ENCODE assay signal across 12 cellular contexts in the genomic region with DNA sequence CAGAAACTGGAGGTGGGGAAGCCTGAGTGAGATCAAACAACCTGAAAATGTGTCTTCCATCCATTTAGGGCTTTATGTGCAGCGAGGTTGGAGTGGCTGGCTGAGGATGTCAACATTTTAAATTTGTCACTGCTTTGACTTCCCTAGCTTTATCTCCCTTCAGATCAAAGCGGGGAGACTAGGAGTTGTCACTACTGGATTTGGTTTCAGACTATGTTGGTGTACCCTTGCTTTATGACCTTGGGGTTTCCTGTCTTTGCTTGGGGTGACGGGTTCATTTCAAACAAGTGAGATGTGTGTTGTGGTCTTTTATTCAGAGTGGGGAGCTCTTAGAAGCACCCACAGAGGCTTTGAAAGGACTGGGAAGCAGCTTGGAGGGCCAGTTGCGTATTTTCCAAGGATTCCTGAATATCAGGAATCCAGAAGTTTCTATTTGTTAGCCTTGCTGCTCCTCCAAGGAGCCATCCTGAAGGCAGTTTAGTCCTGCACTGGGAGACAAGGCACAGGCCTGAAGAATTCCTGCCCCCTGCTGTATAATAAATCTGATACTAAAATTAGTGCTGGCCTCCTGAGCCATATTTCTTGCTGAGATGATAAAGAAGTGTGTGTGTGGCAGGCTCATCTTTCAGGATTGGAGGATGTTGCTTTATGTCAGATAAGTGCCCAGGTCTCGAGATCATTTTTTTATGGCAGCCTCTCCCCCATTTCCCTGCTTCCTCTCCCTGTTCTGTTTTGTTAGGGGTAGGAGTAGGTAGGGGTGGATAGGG. TPM values are rescaled to one million over a fixed set of nuclear protein-coding genes. Genes with fewer than 3 reads are reported as not detected.
DNase-seq lines count a peak whose midpoint lies in the region; ATAC-seq and TF ChIP-seq lines count a peak whose summit lies in the region.
"Had no signal": no experiment of that assay in that cellular context is flagged by ENCODE, and none has a peak within 500 bp of the region (broad histone marks: within the 10 kb centered on the region; RNA-seq: fewer than 3 reads in every experiment).

No MANE protein-coding gene starts in this region.

- H3K27ac ChIP-seq in gastrocnemius medialis: peak overlapping the region; percentile 85 to 92 (median 88)
- H3K27ac ChIP-seq: esophagus muscularis mucosa had no signal

- no peak overlapping the region for H3K4me3 ChIP-seq in gastrocnemius medialis
- H3K4me3 ChIP-seq: esophagus muscularis mucosa had no signal

- H3K27ac Mint-ChIP-seq in activated T-cell treated with anti-CD3 and anti-CD28 coated beads, Interleukin-2, amount 50 U/mL, for 24 hours: peak overlapping the region; percentile 70

- in situ Hi-C loops in gastrocnemius medialis (cut with MboI; ENCODE audit: low sequenced_read_pairs in 4 of 4): no loop called here

- H3K27me3 ChIP-seq in gastrocnemius medialis: no peaks in the 10 kb centered on the region
- H3K27me3 ChIP-seq: esophagus muscularis mucosa had no signal

- peaks cover 60% of the 10 kb centered on the region for H3K36me3 Mint-ChIP-seq in activated T-cell treated with anti-CD3 and anti-CD28 coated beads, Interleukin-2, amount 50 U/mL, for 24 hours (ENCODE audit: low read depth)

- no peaks in the 10 kb centered on the region for H3K9me3 Mint-ChIP-seq in activated T-cell treated with anti-CD3 and anti-CD28 coated beads, Interleukin-2, amount 50 U/mL, for 24 hours

- TF ChIP-seq CTCF in gastrocnemius medialis (IDR thresholded peaks at IDR 0.05 in 4 of 5, conservative IDR thresholded peaks at IDR 0.05 in 1 of 5): peak in 2 of 5 experiments; percentile 24 to 30

- H3K4me1 Mint-ChIP-seq in activated T-cell treated with anti-CD3 and anti-CD28 coated beads, Interleukin-2, amount 50 U/mL, for 24 hours (ENCODE audit: low read depth): peaks cover 83% of the 10 kb centered on the region

- peak in 1 of 2 donors; percentile 29 for TF ChIP-seq POLR2A in gastrocnemius medialis (IDR thresholded peaks at IDR 0.05)

- ATAC-seq in SK-N-SH treated with all-trans-retinoic acid at 6 μM for 48 hours (peak; percentile 85), gastrocnemius medialis (peak; percentile 87 to 96)

- intact Hi-C loops in gastrocnemius medialis (cut with DNase I; ENCODE audit: low total_unique reads): loop anchor here (2.0 to 10.0 kb wide), 3 partner anchors 25 to 293 kb away; a partner anchor contains a TSS

- H3K27me3 Mint-ChIP-seq in activated T-cell treated with anti-CD3 and anti-CD28 coated beads, Interleukin-2, amount 50 U/mL, for 24 hours: no peaks in the 10 kb centered on the region

- H3K36me3 ChIP-seq in gastrocnemius medialis: no peaks in the 10 kb centered on the region

- H3K4me3 Mint-ChIP-seq in activated T-cell treated with anti-CD3 and anti-CD28 coated beads, Interleukin-2, amount 50 U/mL, for 24 hours: no peak overlapping the region

- no peak for DNase-seq in activated T-cell treated with anti-CD3 and anti-CD28 coated beads, Interleukin-2, amount 50 U/mL, for 24 hours
- no peak for DNase-seq in activated T-cell treated with anti-CD3 and anti-CD28 coated beads, Interleukin-2, amount 50 U/mL, for 1 hour
- peak; percentile 45 for DNase-seq in cerebellum (ENCODE audit: low spot score)
- peak; percentile 43 to 57 for DNase-seq in gastrocnemius medialis
- no peak for DNase-seq in HUDEP-2 (lab: John Stamatoyannopoulos, UW; ENCODE audit: unreplicated experiment in 76 of 76)
- no peak for DNase-seq in occipital lobe (lab: John Stamatoyannopoulos, UW)
- DNase-seq in KG1 (lab: John Stamatoyannopoulos, UW): no peak
- DNase-seq: activated naive CD4-positive, alpha-beta T cell treated with Interleukin-2 at 50 U/mL for 16 hours; islet precursor cell; NCI-H446 treated with DMSO at 0.1 percent for 48 hours had no signal

- no peaks in the 10 kb centered on the region for H3K9me3 ChIP-seq in gastrocnemius medialis
- H3K9me3 ChIP-seq: esophagus muscularis mucosa had no signal

- peaks cover 65 to 75% of the 10 kb centered on the region in 2 donors for H3K4me1 ChIP-seq in gastrocnemius medialis

TF ChIP-seq in SK-N-SH treated with all-trans-retinoic acid at 6 μM for 48 hours, 23 proteins besides CTCF, POLR2A, EP300 and RAD21 (continues in another document):
- TF ChIP-seq RARB (CRISPR knock-in tag; IDR thresholded peaks at IDR 0.05): no peak
- TF ChIP-seq ZFP3 (CRISPR knock-in tag; IDR thresholded peaks at IDR 0.05): no peak
- no peak for TF ChIP-seq ZC3H10 (CRISPR knock-in tag; IDR thresholded peaks at IDR 0.05)
- TF ChIP-seq, protein P1, sequence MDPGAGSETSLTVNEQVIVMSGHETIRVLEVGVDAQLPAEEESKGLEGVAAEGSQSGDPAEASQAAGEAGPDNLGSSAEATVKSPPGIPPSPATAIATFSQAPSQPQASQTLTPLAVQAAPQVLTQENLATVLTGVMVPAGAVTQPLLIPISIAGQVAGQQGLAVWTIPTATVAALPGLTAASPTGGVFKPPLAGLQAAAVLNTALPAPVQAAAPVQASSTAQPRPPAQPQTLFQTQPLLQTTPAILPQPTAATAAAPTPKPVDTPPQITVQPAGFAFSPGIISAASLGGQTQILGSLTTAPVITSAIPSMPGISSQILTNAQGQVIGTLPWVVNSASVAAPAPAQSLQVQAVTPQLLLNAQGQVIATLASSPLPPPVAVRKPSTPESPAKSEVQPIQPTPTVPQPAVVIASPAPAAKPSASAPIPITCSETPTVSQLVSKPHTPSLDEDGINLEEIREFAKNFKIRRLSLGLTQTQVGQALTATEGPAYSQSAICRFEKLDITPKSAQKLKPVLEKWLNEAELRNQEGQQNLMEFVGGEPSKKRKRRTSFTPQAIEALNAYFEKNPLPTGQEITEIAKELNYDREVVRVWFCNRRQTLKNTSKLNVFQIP (CRISPR knock-in tag; IDR thresholded peaks at IDR 0.05; ENCODE audit: borderline replicate concordance, low read depth): no peak
- TF ChIP-seq PPARA (CRISPR knock-in tag; IDR thresholded peaks at IDR 0.05; ENCODE audit: borderline replicate concordance): no peak
- TF ChIP-seq ZFP30 (CRISPR knock-in tag; IDR thresholded peaks at IDR 0.05): no peak
- TF ChIP-seq ISL1 (CRISPR knock-in tag; IDR thresholded peaks at IDR 0.05): peak; percentile 38
- TF ChIP-seq OSR1 (CRISPR knock-in tag; IDR thresholded peaks at IDR 0.05): no peak
- no peak for TF ChIP-seq BACH2 (CRISPR knock-in tag; IDR thresholded peaks at IDR 0.05; ENCODE audit: borderline replicate concordance)
- no peak for TF ChIP-seq TCF4 (CRISPR knock-in tag; IDR thresholded peaks at IDR 0.05; ENCODE audit: borderline replicate concordance)
- no peak for TF ChIP-seq SNAI2 (CRISPR knock-in tag; IDR thresholded peaks at IDR 0.05)
- TF ChIP-seq, protein P2, sequence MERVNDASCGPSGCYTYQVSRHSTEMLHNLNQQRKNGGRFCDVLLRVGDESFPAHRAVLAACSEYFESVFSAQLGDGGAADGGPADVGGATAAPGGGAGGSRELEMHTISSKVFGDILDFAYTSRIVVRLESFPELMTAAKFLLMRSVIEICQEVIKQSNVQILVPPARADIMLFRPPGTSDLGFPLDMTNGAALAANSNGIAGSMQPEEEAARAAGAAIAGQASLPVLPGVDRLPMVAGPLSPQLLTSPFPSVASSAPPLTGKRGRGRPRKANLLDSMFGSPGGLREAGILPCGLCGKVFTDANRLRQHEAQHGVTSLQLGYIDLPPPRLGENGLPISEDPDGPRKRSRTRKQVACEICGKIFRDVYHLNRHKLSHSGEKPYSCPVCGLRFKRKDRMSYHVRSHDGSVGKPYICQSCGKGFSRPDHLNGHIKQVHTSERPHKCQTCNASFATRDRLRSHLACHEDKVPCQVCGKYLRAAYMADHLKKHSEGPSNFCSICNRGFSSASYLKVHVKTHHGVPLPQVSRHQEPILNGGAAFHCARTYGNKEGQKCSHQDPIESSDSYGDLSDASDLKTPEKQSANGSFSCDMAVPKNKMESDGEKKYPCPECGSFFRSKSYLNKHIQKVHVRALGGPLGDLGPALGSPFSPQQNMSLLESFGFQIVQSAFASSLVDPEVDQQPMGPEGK (CRISPR knock-in tag; IDR thresholded peaks at IDR 0.05; ENCODE audit: borderline replicate concordance): no peak
- TF ChIP-seq ZNF565 (CRISPR knock-in tag; conservative IDR thresholded peaks at IDR 0.05; ENCODE audit: low read depth): no peak
- TF ChIP-seq, protein P3, sequence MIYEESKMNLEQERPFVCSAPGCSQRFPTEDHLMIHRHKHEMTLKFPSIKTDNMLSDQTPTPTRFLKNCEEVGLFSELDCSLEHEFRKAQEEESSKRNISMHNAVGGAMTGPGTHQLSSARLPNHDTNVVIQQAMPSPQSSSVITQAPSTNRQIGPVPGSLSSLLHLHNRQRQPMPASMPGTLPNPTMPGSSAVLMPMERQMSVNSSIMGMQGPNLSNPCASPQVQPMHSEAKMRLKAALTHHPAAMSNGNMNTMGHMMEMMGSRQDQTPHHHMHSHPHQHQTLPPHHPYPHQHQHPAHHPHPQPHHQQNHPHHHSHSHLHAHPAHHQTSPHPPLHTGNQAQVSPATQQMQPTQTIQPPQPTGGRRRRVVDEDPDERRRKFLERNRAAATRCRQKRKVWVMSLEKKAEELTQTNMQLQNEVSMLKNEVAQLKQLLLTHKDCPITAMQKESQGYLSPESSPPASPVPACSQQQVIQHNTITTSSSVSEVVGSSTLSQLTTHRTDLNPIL (CRISPR knock-in tag; IDR thresholded peaks at IDR 0.05; ENCODE audit: low read depth): no peak
- TF ChIP-seq, protein P4, sequence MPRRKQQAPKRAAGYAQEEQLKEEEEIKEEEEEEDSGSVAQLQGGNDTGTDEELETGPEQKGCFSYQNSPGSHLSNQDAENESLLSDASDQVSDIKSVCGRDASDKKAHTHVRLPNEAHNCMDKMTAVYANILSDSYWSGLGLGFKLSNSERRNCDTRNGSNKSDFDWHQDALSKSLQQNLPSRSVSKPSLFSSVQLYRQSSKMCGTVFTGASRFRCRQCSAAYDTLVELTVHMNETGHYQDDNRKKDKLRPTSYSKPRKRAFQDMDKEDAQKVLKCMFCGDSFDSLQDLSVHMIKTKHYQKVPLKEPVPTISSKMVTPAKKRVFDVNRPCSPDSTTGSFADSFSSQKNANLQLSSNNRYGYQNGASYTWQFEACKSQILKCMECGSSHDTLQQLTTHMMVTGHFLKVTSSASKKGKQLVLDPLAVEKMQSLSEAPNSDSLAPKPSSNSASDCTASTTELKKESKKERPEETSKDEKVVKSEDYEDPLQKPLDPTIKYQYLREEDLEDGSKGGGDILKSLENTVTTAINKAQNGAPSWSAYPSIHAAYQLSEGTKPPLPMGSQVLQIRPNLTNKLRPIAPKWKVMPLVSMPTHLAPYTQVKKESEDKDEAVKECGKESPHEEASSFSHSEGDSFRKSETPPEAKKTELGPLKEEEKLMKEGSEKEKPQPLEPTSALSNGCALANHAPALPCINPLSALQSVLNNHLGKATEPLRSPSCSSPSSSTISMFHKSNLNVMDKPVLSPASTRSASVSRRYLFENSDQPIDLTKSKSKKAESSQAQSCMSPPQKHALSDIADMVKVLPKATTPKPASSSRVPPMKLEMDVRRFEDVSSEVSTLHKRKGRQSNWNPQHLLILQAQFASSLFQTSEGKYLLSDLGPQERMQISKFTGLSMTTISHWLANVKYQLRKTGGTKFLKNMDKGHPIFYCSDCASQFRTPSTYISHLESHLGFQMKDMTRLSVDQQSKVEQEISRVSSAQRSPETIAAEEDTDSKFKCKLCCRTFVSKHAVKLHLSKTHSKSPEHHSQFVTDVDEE (CRISPR knock-in tag; IDR thresholded peaks at IDR 0.05): peak; percentile 59; the same call in 1 of the 2 replicates

RNA-seq across cellular contexts. Expression of a gene that starts 25.7 kb away (rescaled TPM):
- total RNA-seq in cerebellum (148 TPM), gastrocnemius medialis (10 to 100 TPM; 33.1 to 66.2 (median 48.5) TPM), occipital lobe (44.6 TPM)

Comparison
In these comparisons a context has a peak if more than half of its experiments do, and no peak if none do; other contexts are left out.
1. DNase-seq: peak in cerebellum (single experiment) and gastrocnemius medialis (2 of 2); none in activated T-cell treated with anti-CD3 and anti-CD28 coated beads, Interleukin-2, amount 50 U/mL, for 24 hours (single experiment), activated T-cell treated with anti-CD3 and anti-CD28 coated beads, Interleukin-2, amount 50 U/mL, for 1 hour (single experiment), HUDEP-2 (0 of 76), occipital lobe (single experiment) and KG1 (single experiment).